Comparison of ENCODE assay signal across 8 cellular contexts in genomic region chr1:157156058-157156541, GRCh38. TPM values are rescaled to one million over a fixed set of nuclear protein-coding genes. Genes with fewer than 3 reads are reported as not detected.
DNase-seq lines count a peak whose midpoint lies in the region; ATAC-seq and TF ChIP-seq lines count a peak whose summit lies in the region.

No MANE protein-coding gene starts in this region.

- ATAC-seq in HG02798 (IDR thresholded peaks at IDR 0.05; ENCODE audit: poor library complexity, unreplicated experiment) (peak; percentile 69), HG03175 (IDR thresholded peaks at IDR 0.05; ENCODE audit: unreplicated experiment) (no peak)

- no peaks in the 10 kb centered on the region for H3K36me3 ChIP-seq in CD4-positive, alpha-beta memory T cell (ENCODE audit: insufficient read depth, low read length)

- H3K36me3 Mint-ChIP-seq in CD4-positive, alpha-beta memory T cell: no peaks in the 10 kb centered on the region
- H3K36me3 Mint-ChIP-seq in mesothelial cell of epicardium: no peaks in the 10 kb centered on the region

- H3K9me3 ChIP-seq in CD4-positive, alpha-beta memory T cell (ENCODE audit: control insufficient read depth in 1 of 2, low read length in 2 of 2): no peaks in the 10 kb centered on the region

- CTCF ChIA-PET in CD4-positive, alpha-beta memory T cell (lab: Charles Lee; ENCODE audit: partially characterized antibody): interaction anchor here (0.7 to 11.1 kb wide), 22 partner anchors 8 to 265 kb away, joined by 3 to 460 read pairs (median 6); partner anchors contain the start of gene ETV3

- H3K4me3 Mint-ChIP-seq in CD4-positive, alpha-beta memory T cell: peak overlapping the region in 5 of 8 donors; percentile 26 to 78 (median 63)
- H3K4me3 Mint-ChIP-seq in mesothelial cell of epicardium: peak overlapping the region; percentile 53

- POLR2A ChIA-PET in CD4-positive, alpha-beta memory T cell (lab: Charles Lee; ENCODE audit: partially characterized antibody): interaction anchor here (1.8 to 4.2 kb wide), 3 partner anchors 17 to 66 kb away, joined by 8 to 30 read pairs (median 10); partner anchors contain the start of gene ETV3

- H3K4me1 ChIP-seq in CD4-positive, alpha-beta memory T cell (ENCODE audit: insufficient read depth, low read length): peaks cover 27% of the 10 kb centered on the region

- peaks cover 4 to 8% of the 10 kb centered on the region in 2 donors for H3K27me3 Mint-ChIP-seq in CD4-positive, alpha-beta memory T cell
- H3K27me3 Mint-ChIP-seq in mesothelial cell of epicardium (ENCODE audit: low read depth): no peaks in the 10 kb centered on the region

- H3K4me1 Mint-ChIP-seq in CD4-positive, alpha-beta memory T cell: peaks cover 9 to 29% (median 19%) of the 10 kb centered on the region in 4 donors
- H3K4me1 Mint-ChIP-seq in mesothelial cell of epicardium: peaks cover 65% of the 10 kb centered on the region

- intact Hi-C loops in CD4-positive, alpha-beta memory T cell (cut with micrococcal nuclease): loop anchor here (1.0 kb wide), 1 partner anchor 66 kb away; no protein-coding TSS in a partner anchor

- H3K9me3 Mint-ChIP-seq in CD4-positive, alpha-beta memory T cell: no peaks in the 10 kb centered on the region
- H3K9me3 Mint-ChIP-seq in mesothelial cell of epicardium: no peaks in the 10 kb centered on the region

- H3K4me3 ChIP-seq in CD4-positive, alpha-beta memory T cell (ENCODE audit: low read length in 2 of 2): no peak overlapping the region

- H3K27ac Mint-ChIP-seq in CD4-positive, alpha-beta memory T cell: peak overlapping the region in 5 of 7 donors; percentile 49 to 83 (median 73)
- H3K27ac Mint-ChIP-seq in mesothelial cell of epicardium: peak overlapping the region; percentile 87

- H3K27ac ChIP-seq in CD4-positive, alpha-beta memory T cell (ENCODE audit: low read depth, low read length): no peak overlapping the region

- peak; percentile 99 for TF ChIP-seq CTCF in mesothelial cell of epicardium (IDR thresholded peaks at IDR 0.05; ENCODE audit: unreplicated experiment)

- DNase-seq in CD4-positive, alpha-beta memory T cell: peak; percentile 61 to 74 (median 62)
- peak; percentile 41 for DNase-seq in NOMO-1 treated with DMSO at 0.1 percent for 48 hours (lab: John Stamatoyannopoulos, UW; ENCODE audit: unreplicated experiment)
- DNase-seq in activated CD8-positive, alpha-beta memory T cell treated with anti-CD3 and anti-CD28 coated beads for 24 hours: peak; percentile 92
- DNase-seq in effector CD8-positive, alpha-beta T cell (lab: John Stamatoyannopoulos, UW): peak; percentile 69
- peak; percentile 72 to 87 for DNase-seq in mesothelial cell of epicardium (ENCODE audit: low spot score in 2 of 2, unreplicated experiment in 2 of 2)
- peak; percentile 91 for DNase-seq in stimulated activated CD8-positive, alpha-beta memory T cell treated with anti-CD3 and anti-CD28 coated beads, Interleukin-4, amount 100 ng/mL, for 48 hours

- no peaks in the 10 kb centered on the region for H3K27me3 ChIP-seq in CD4-positive, alpha-beta memory T cell (ENCODE audit: insufficient read depth, low read length)

RNA-seq across cellular contexts. Expression of gene ETV3, which starts 17.9 kb away (rescaled TPM):
- total RNA-seq in CD4-positive, alpha-beta memory T cell: 10 to 100 TPM; 30.5 to 31.8 TPM
- 10 to 100 TPM in 1 of 2 donors, 1 to 10 TPM in 1; 7.3 to 11.2 TPM for polyA plus RNA-seq in CD4-positive, alpha-beta memory T cell
- 57.8 to 61.7 TPM (median 60.6 TPM) in 3 replicates for total RNA-seq in mesothelial cell of epicardium

RNA-seq across cellular contexts. Expression of gene ETV3L, which starts 56.5 kb away (rescaled TPM):
- total RNA-seq in CD4-positive, alpha-beta memory T cell: not detected
- not detected for polyA plus RNA-seq in CD4-positive, alpha-beta memory T cell
- total RNA-seq in mesothelial cell of epicardium: not detected in 3 replicates

Comparison
In these comparisons a context has a peak if more than half of its experiments do, and no peak if none do; other contexts are left out.
1. DNase-seq: peak in every context shown above with its lines; median percentile 92 in activated CD8-positive, alpha-beta memory T cell treated with anti-CD3 and anti-CD28 coated beads for 24 hours; 91 in stimulated activated CD8-positive, alpha-beta memory T cell treated with anti-CD3 and anti-CD28 coated beads, Interleukin-4, amount 100 ng/mL, for 48 hours; 80 in mesothelial cell of epicardium; 69 in effector CD8-positive, alpha-beta T cell; 62 in CD4-positive, alpha-beta memory T cell; 41 in NOMO-1 treated with DMSO at 0.1 percent for 48 hours.